17 cellular contexts compared by ENCODE assay signal in genomic region chr1:154460695-154461249, GRCh38. TPM values are rescaled to one million over a fixed set of nuclear protein-coding genes. Genes with fewer than 3 reads are reported as not detected.
DNase-seq lines count a peak whose midpoint lies in the region; ATAC-seq and TF ChIP-seq lines count a peak whose summit lies in the region.
"Had no signal": no experiment of that assay in that cellular context is flagged by ENCODE, and none has a peak within 500 bp of the region (broad histone marks: within the 10 kb centered on the region; RNA-seq: fewer than 3 reads in every experiment).

No MANE protein-coding gene starts in this region.

- H3K27ac ChIP-seq in right cardiac atrium (ENCODE audit: low read length) (no peak overlapping the region), upper lobe of right lung (no peak overlapping the region)
- H3K27ac ChIP-seq in effector memory CD4-positive, alpha-beta T cell (ENCODE audit: insufficient read depth, low read length, poor library complexity, severe bottlenecking): peak overlapping the region; percentile 39
- H3K27ac ChIP-seq: BLaER1 treated with 17β-estradiol and CSF1 and Interleukin-3, amounts not matched to agents 10 nM and 100 nM had no signal

- POLR2A ChIA-PET in activated CD4-positive, alpha-beta T cell treated with anti-CD3 and anti-CD28 coated beads for 36 hours (lab: Charles Lee): no interaction called here

- CTCF ChIA-PET in activated CD4-positive, alpha-beta T cell treated with anti-CD3 and anti-CD28 coated beads for 36 hours (lab: Charles Lee): interaction anchor here (1.0 to 1.4 kb wide), 5 partner anchors 16 to 126 kb away, joined by 3 to 6 read pairs (median 4); no protein-coding TSS in a partner anchor

- H3K4me1 Mint-ChIP-seq in activated CD4-positive, alpha-beta T cell treated with anti-CD3 and anti-CD28 coated beads for 36 hours: peaks cover 55% of the 10 kb centered on the region

- H3K4me3 ChIP-seq in right cardiac atrium (ENCODE audit: low read length) (no peak overlapping the region), upper lobe of right lung (no peak overlapping the region)
- H3K4me3 ChIP-seq in effector memory CD4-positive, alpha-beta T cell (ENCODE audit: insufficient read depth, low read depth, low read length, poor library complexity, severe bottlenecking): peak overlapping the region; percentile 8
- H3K4me3 ChIP-seq: BLaER1 treated with 17β-estradiol and CSF1 and Interleukin-3, amounts not matched to agents 10 nM and 100 nM had no signal

- H3K27me3 Mint-ChIP-seq in activated CD4-positive, alpha-beta T cell treated with anti-CD3 and anti-CD28 coated beads for 36 hours: no peaks in the 10 kb centered on the region

- no peak for DNase-seq in activated CD4-positive, alpha-beta T cell treated with anti-CD3 and anti-CD28 coated beads for 36 hours
- DNase-seq in activated CD4-positive, alpha-beta T cell treated with anti-CD3 and anti-CD28 coated beads, Interleukin-2, amount 50 U/mL, for 1 hour: no peak
- DNase-seq in cardiac septum (ENCODE audit: low spot score) (peak; percentile 62), right cardiac atrium (no peak), upper lobe of right lung (peak; percentile 17), NCI-H526 treated with DMSO at 0.1 percent for 48 hours (lab: John Stamatoyannopoulos, UW) (no peak)
- DNase-seq in effector memory CD4-positive, alpha-beta T cell: no peak
- no peak for DNase-seq in stimulated activated CD4-positive, alpha-beta T cell treated with anti-CD3 and anti-CD28 coated beads, Interleukin-1b, Interleukin-23, amount 100 ng/mL, for 48 hours
- DNase-seq: 8988T, DMS53, H9, Kasumi-1, NCI-H187 treated with DMSO at 0.1 percent for 48 hours, NCI-H446, NCI-H774 had no signal

- H3K9me3 Mint-ChIP-seq in activated CD4-positive, alpha-beta T cell treated with anti-CD3 and anti-CD28 coated beads for 36 hours (ENCODE audit: low read depth): no peaks in the 10 kb centered on the region
- H3K9me3 Mint-ChIP-seq: H9 had no signal

- H3K9me3 ChIP-seq in right cardiac atrium (ENCODE audit: control insufficient read depth, low read length) (no peaks in the 10 kb centered on the region), upper lobe of right lung (no peaks in the 10 kb centered on the region)
- no peaks in the 10 kb centered on the region for H3K9me3 ChIP-seq in effector memory CD4-positive, alpha-beta T cell (ENCODE audit: control insufficient read depth, low read length)

- H3K27ac Mint-ChIP-seq in activated CD4-positive, alpha-beta T cell treated with anti-CD3 and anti-CD28 coated beads for 36 hours: peak overlapping the region; percentile 55

- H3K36me3 ChIP-seq in effector memory CD4-positive, alpha-beta T cell (ENCODE audit: control insufficient read depth, insufficient read depth, low read length): peaks cover 14% of the 10 kb centered on the region
- H3K36me3 ChIP-seq in upper lobe of right lung: peaks cover 33% of the 10 kb centered on the region

- peak overlapping the region; percentile 4 for H3K4me3 Mint-ChIP-seq in activated CD4-positive, alpha-beta T cell treated with anti-CD3 and anti-CD28 coated beads for 36 hours
- H3K4me3 Mint-ChIP-seq: H9 had no signal

- H3K27me3 ChIP-seq in right cardiac atrium (ENCODE audit: control insufficient read depth, insufficient read depth) (no peaks in the 10 kb centered on the region), upper lobe of right lung (no peaks in the 10 kb centered on the region)
- H3K27me3 ChIP-seq in effector memory CD4-positive, alpha-beta T cell (replicated peaks; ENCODE audit: control insufficient read depth, insufficient read depth, low read length, poor library complexity, severe bottlenecking): no peaks in the 10 kb centered on the region
- H3K27me3 ChIP-seq: BLaER1 treated with 17β-estradiol and CSF1 and Interleukin-3, amounts not matched to agents 10 nM and 100 nM had no signal

- H3K4me1 ChIP-seq in right cardiac atrium (ENCODE audit: control insufficient read depth, insufficient read depth, low read length) (peaks cover 5% of the 10 kb centered on the region), upper lobe of right lung (peaks cover 30% of the 10 kb centered on the region)
- peaks cover 44% of the 10 kb centered on the region for H3K4me1 ChIP-seq in effector memory CD4-positive, alpha-beta T cell (ENCODE audit: control insufficient read depth, insufficient read depth, low read length, poor library complexity, severe bottlenecking)

- TF ChIP-seq CTCF in upper lobe of right lung (IDR thresholded peaks at IDR 0.05): no peak

- WGBS in right cardiac atrium: 80% methylated on average over 15 of the region's 15 CpGs

- no peak for ATAC-seq in activated CD4-positive, alpha-beta T cell treated with anti-CD3 and anti-CD28 coated beads for 36 hours
- ATAC-seq in right cardiac atrium (no peak), upper lobe of right lung (no peak)
- ATAC-seq: HepG2 had no signal

- H3K36me3 Mint-ChIP-seq in activated CD4-positive, alpha-beta T cell treated with anti-CD3 and anti-CD28 coated beads for 36 hours (ENCODE audit: low read depth): peaks cover 23% of the 10 kb centered on the region

- intact Hi-C loops in activated CD4-positive, alpha-beta T cell treated with anti-CD3 and anti-CD28 coated beads for 36 hours (cut with DNase I, micrococcal nuclease): no loop called here
- intact Hi-C loops in cardiac septum (cut with DNase I) (loop anchor here (5.0 kb wide), 1 partner anchor 58 kb away; no protein-coding TSS in a partner anchor), right cardiac atrium (cut with DNase I) (loop anchor here in 1 of 4 donors (10.0 kb wide), 1 partner anchor 66 kb away; no protein-coding TSS in a partner anchor), upper lobe of right lung (cut with DNase I) (no loop called here)

RNA-seq across cellular contexts. Expression of gene TDRD10, which starts 41.2 kb away (rescaled TPM):
- not detected for total RNA-seq in activated CD4-positive, alpha-beta T cell treated with anti-CD3 and anti-CD28 coated beads for 36 hours
- total RNA-seq in cardiac septum (5.0 TPM), right cardiac atrium (1 to 10 TPM; 2.8 to 4.1 (median 3.4) TPM), upper lobe of right lung (21.7 TPM)
- 4.9 TPM for polyA plus RNA-seq in right cardiac atrium
- total RNA-seq: HepG2 had no signal
- polyA plus RNA-seq: HepG2 had no signal

RNA-seq across cellular contexts. Expression of gene SHE, which starts 41.4 kb away (rescaled TPM):
- total RNA-seq in activated CD4-positive, alpha-beta T cell treated with anti-CD3 and anti-CD28 coated beads for 36 hours: under 1 TPM in 1 of 2 experiments, not detected in 1; 0.04 TPM
- total RNA-seq in cardiac septum (16.8 TPM), right cardiac atrium (10 to 100 TPM; 17.4 to 23.8 (median 21.1) TPM), upper lobe of right lung (48.3 TPM)
- 16.4 TPM for polyA plus RNA-seq in right cardiac atrium
- total RNA-seq: HepG2 had no signal
- polyA plus RNA-seq: HepG2 had no signal

RNA-seq across cellular contexts. Expression of gene IL6R, which starts 55.6 kb away (rescaled TPM):
- 10 to 100 TPM; 13.1 to 14.0 TPM for total RNA-seq in activated CD4-positive, alpha-beta T cell treated with anti-CD3 and anti-CD28 coated beads for 36 hours
- total RNA-seq in cardiac septum: 5.2 TPM
- 10 to 100 TPM in 3 of 4 donors, 1 to 10 TPM in 1; 8.9 to 13.2 (median 12.1) TPM for total RNA-seq in right cardiac atrium
- polyA plus RNA-seq in right cardiac atrium: 5.7 TPM
- total RNA-seq in upper lobe of right lung: 60.2 TPM

Comparison
In these comparisons a context has a peak if more than half of its experiments do, and no peak if none do; other contexts are left out.
1. DNase-seq: peak in cardiac septum (single experiment) and upper lobe of right lung (single experiment); none in activated CD4-positive, alpha-beta T cell treated with anti-CD3 and anti-CD28 coated beads for 36 hours (single experiment), activated CD4-positive, alpha-beta T cell treated with anti-CD3 and anti-CD28 coated beads, Interleukin-2, amount 50 U/mL, for 1 hour (single experiment), right cardiac atrium (0 of 3), effector memory CD4-positive, alpha-beta T cell (0 of 3), NCI-H526 treated with DMSO at 0.1 percent for 48 hours (single experiment) and stimulated activated CD4-positive, alpha-beta T cell treated with anti-CD3 and anti-CD28 coated beads, Interleukin-1b, Interleukin-23, amount 100 ng/mL, for 48 hours (single experiment).
2. RNA of gene SHE, which starts 41.4 kb away (total RNA-seq): 48.3 TPM in upper lobe of right lung (single experiment), 17.4 to 23.8 TPM in right cardiac atrium and 16.8 TPM in cardiac septum (single experiment); 0.04 TPM in activated CD4-positive, alpha-beta T cell treated with anti-CD3 and anti-CD28 coated beads for 36 hours; every median in the first group is over 10 times any median in the second.